ENCODE assay signal across 8 cellular contexts in the genomic region with DNA sequence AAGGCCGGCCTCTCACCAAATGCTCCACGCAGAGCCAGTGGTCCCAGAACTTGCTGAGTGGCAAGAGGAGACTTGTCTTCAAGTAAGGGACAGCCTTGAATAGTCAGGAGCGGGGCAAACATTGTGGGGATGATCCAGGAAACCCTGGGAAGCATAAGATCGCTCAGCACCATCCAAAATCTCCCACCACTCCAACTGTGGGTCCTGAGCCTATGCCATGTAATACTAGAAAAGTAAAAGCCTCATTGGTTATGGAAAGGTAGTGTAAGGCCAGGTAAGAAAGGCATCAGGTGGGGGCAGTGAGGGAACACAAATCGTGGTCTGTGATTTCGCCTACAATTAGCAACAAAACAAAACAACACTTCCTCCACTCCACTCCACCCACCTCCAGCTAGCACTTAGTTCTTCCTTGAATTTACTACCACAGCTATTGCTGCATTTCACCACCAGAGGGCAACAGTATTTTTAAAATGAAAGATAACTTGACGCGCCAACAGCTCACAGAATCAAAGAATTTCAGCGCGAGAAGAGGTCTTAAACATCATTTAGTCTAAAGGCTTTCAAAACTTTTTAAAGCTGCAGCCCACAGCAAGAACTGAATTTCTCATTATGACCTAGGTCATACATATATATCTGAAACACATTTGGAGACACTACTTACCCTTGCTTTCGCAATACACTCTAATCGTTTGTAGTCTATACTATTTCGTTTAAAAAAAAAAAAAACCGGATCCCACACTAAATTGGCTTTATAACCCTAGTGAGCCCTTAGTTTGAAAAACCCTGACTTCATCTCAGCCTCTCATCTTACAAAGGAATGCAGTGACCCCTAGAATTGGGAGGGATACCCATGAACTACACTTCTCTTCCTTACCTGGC. TPM values are rescaled to one million over a fixed set of nuclear protein-coding genes. Genes with fewer than 3 reads are reported as not detected.
DNase-seq lines count a peak whose midpoint lies in the region; ATAC-seq lines count a peak whose summit lies in the region.

No MANE protein-coding gene starts in this region.

- H3K27me3 Mint-ChIP-seq in naive thymus-derived CD4-positive, alpha-beta T cell = peaks cover 0 to 4% (median 0%) of the 10 kb centered on the region in 5 donors

- H3K4me1 Mint-ChIP-seq in naive thymus-derived CD4-positive, alpha-beta T cell = peaks cover 8 to 59% (median 27%) of the 10 kb centered on the region in 7 donors

- H3K27me3 ChIP-seq in naive thymus-derived CD4-positive, alpha-beta T cell (ENCODE audit: control insufficient read depth in 2 of 2, insufficient read depth in 2 of 2, low read length in 2 of 2) = no peaks in the 10 kb centered on the region

- no peaks in the 10 kb centered on the region for H3K36me3 ChIP-seq in naive thymus-derived CD4-positive, alpha-beta T cell (ENCODE audit: control insufficient read depth in 2 of 3, insufficient read depth in 3 of 3, low read length in 3 of 3)

- no peak overlapping the region for H3K27ac ChIP-seq in naive thymus-derived CD4-positive, alpha-beta T cell (ENCODE audit: low read depth, low read length)

- no peaks in the 10 kb centered on the region for H3K9me3 ChIP-seq in naive thymus-derived CD4-positive, alpha-beta T cell (ENCODE audit: control insufficient read depth in 2 of 3, low read length in 3 of 3)

- CTCF ChIA-PET in naive thymus-derived CD4-positive, alpha-beta T cell (lab: Charles Lee) = interaction anchor here (0.6 to 4.7 kb wide), 17 partner anchors 9 to 1788 kb away, joined by 3 to 42 read pairs (median 5); partner anchors contain the start of genes GFM1 and MFSD1

- H3K27ac Mint-ChIP-seq in naive thymus-derived CD4-positive, alpha-beta T cell = peak overlapping the region; percentile 28 to 92 (median 70)

- DNase-seq in D341Med (ENCODE audit: low spot score) (peak; percentile 71), NCI-H446 (lab: John Stamatoyannopoulos, UW) (peak; percentile 63 to 83), NCI-H187 treated with DMSO at 0.1 percent for 48 hours (lab: John Stamatoyannopoulos, UW) (no peak)
- DNase-seq in activated CD4-positive, alpha-beta T cell treated with anti-CD3 and anti-CD28 coated beads, Interleukin-2, amount 50 U/mL, for 4 hours = peak; percentile 21 to 35
- peak in 7 of 9 donors; percentile 35 to 74 (median 63) for DNase-seq in naive thymus-derived CD4-positive, alpha-beta T cell

- intact Hi-C loops in naive thymus-derived CD4-positive, alpha-beta T cell (cut with micrococcal nuclease) = loop anchor here (1.0 to 2.0 kb wide), 6 partner anchors 55 to 1671 kb away; partner anchors contain the start of genes IFT80 (in 1 of the 2), LXN (in 1 of the 2) and SMC4 (in 1 of the 2)

- POLR2A ChIA-PET in naive thymus-derived CD4-positive, alpha-beta T cell (lab: Charles Lee) = interaction anchor here (1.5 kb wide), 2 partner anchors 64 to 72 kb away, joined by 3 read pairs; no protein-coding TSS in a partner anchor

- ATAC-seq in GM19043 (IDR thresholded peaks at IDR 0.05; ENCODE audit: low read depth, unreplicated experiment) (peak; percentile 55), HG03196 (IDR thresholded peaks at IDR 0.05; ENCODE audit: unreplicated experiment) (peak; percentile 59), esophagus mucosa (peak; percentile 44)
- peak; percentile 79 for ATAC-seq in naive thymus-derived CD4-positive, alpha-beta T cell

- peak overlapping the region in 9 of 10 donors; percentile 42 to 75 (median 64) for H3K4me3 Mint-ChIP-seq in naive thymus-derived CD4-positive, alpha-beta T cell

- peak overlapping the region; percentile 18 for H3K4me3 ChIP-seq in naive thymus-derived CD4-positive, alpha-beta T cell (ENCODE audit: low read length)

- peaks cover 7 to 10% of the 10 kb centered on the region in 2 donors for H3K4me1 ChIP-seq in naive thymus-derived CD4-positive, alpha-beta T cell (ENCODE audit: control insufficient read depth in 2 of 2, insufficient read depth in 2 of 2, low read length in 2 of 2)

- no peaks in the 10 kb centered on the region for H3K9me3 Mint-ChIP-seq in naive thymus-derived CD4-positive, alpha-beta T cell

- peaks cover 0 to 3% (median 0%) of the 10 kb centered on the region in 5 donors for H3K36me3 Mint-ChIP-seq in naive thymus-derived CD4-positive, alpha-beta T cell

RNA-seq across cellular contexts. Expression of gene RARRES1, which starts 4.5 kb away (rescaled TPM):
- total RNA-seq in esophagus mucosa = 14.9 TPM
- total RNA-seq in naive thymus-derived CD4-positive, alpha-beta T cell = not detected
- polyA plus RNA-seq in naive thymus-derived CD4-positive, alpha-beta T cell = not detected

RNA-seq across cellular contexts. Expression of gene LXN, which starts 55.3 kb away (rescaled TPM):
- total RNA-seq in esophagus mucosa = 8.4 TPM
- 10 to 100 TPM in 1 of 5 experiments, 1 to 10 TPM in 4; 2.1 to 10.9 (median 6.0) TPM for total RNA-seq in naive thymus-derived CD4-positive, alpha-beta T cell
- 10 to 100 TPM; 15.9 to 18.8 TPM for polyA plus RNA-seq in naive thymus-derived CD4-positive, alpha-beta T cell

Comparison
In these comparisons a context has a peak if more than half of its experiments do, and no peak if none do; other contexts are left out.
1. RNA of gene RARRES1, which starts 4.5 kb away (total RNA-seq): 14.9 TPM in esophagus mucosa (single experiment); not detected in naive thymus-derived CD4-positive, alpha-beta T cell; every median in the first group is over 10 times any median in the second.
2. Peak in every context shown above with its lines, with median percentiles within 50 percentile points of each other: ATAC-seq.